ENCODE assay signal across 8 cellular contexts in genomic region chr11:1946812-1947480, GRCh38. TPM values are rescaled to one million over a fixed set of nuclear protein-coding genes. Genes with fewer than 3 reads are reported as not detected.
DNase-seq lines count a peak whose midpoint lies in the region; ATAC-seq and TF ChIP-seq lines count a peak whose summit lies in the region.

Gene MRPL23, plus strand, starts transcription at chr11:1947332. Its CDS starts 31 bp downstream, at chr11:1947363.

- no peak within 1 kb of the TSS for H3K4me2 ChIP-seq in HCT116 (ENCODE audit: low read length)
- no peak within 1 kb of the TSS for H3K4me2 ChIP-seq in hepatocyte

- H3K27ac Mint-ChIP-seq in stimulated activated naive CD8-positive, alpha-beta T cell treated with anti-CD3 and anti-CD28 coated beads, Interleukin-15, amount 100 ng/mL, for 72 hours = no peak within 1 kb of the TSS

- H3K9me3 ChIP-seq in HCT116 (ENCODE audit: control insufficient read depth in 1 of 2, insufficient read depth in 1 of 2, low read depth in 1 of 2, low read length in 2 of 2) = no peaks in the 10 kb centered on the region
- no peaks in the 10 kb centered on the region for H3K9me3 ChIP-seq in hepatocyte (ENCODE audit: low read depth)

- POLR2A ChIA-PET in HCT116 (lab: Charles Lee) = no interaction called here

- H2AFZ ChIP-seq in HCT116 (ENCODE audit: low read depth, low read length, poor library complexity, severe bottlenecking) = no peak within 1 kb of the TSS
- no peak within 1 kb of the TSS for H2AFZ ChIP-seq in hepatocyte

- CTCF ChIA-PET in HCT116 (lab: Charles Lee) = interaction anchor here (0.7 to 4.2 kb wide), 5 partner anchors 48 to 1240 kb away, joined by 3 to 43 read pairs (median 5); no protein-coding TSS in a partner anchor

- H3K36me3 ChIP-seq in HCT116 (ENCODE audit: control insufficient read depth in 1 of 2, insufficient read depth in 2 of 2, low read length in 2 of 2) = no peaks in the 10 kb centered on the region
- H3K36me3 ChIP-seq in hepatocyte (replicated peaks; ENCODE audit: insufficient read depth, low read depth) = no peaks in the 10 kb centered on the region

- peak; percentile 68 for ATAC-seq in HCT116
- ATAC-seq in activated T-cell treated with anti-CD3 and anti-CD28 coated beads, Interleukin-2, amount 50 U/mL, for 4 hours = peak; percentile 82 to 90
- ATAC-seq in stimulated activated naive CD8-positive, alpha-beta T cell treated with anti-CD3 and anti-CD28 coated beads, Interleukin-15, amount 100 ng/mL, for 72 hours = peak; percentile 87

- BruUV-seq in HCT116 (replicated peaks; lab: Mats Ljungman, UMichigan) = no TSS peak

- H3K27me3 ChIP-seq in HCT116 (ENCODE audit: insufficient read depth, low read length) (no peaks in the 10 kb centered on the region), hepatocyte (no peaks in the 10 kb centered on the region)

- no peaks in the 10 kb centered on the region for H3K9me3 Mint-ChIP-seq in activated T-cell treated with anti-CD3 and anti-CD28 coated beads, Interleukin-2, amount 50 U/mL, for 4 hours
- H3K9me3 Mint-ChIP-seq in stimulated activated naive CD8-positive, alpha-beta T cell treated with anti-CD3 and anti-CD28 coated beads, Interleukin-15, amount 100 ng/mL, for 72 hours = no peaks in the 10 kb centered on the region

- H3K79me2 ChIP-seq in HCT116 (ENCODE audit: insufficient read depth, low read length) (no peaks in the 10 kb centered on the region), hepatocyte (no peaks in the 10 kb centered on the region)

- H3K9me2 ChIP-seq in HCT116 (ENCODE audit: insufficient read depth) (no peaks in the 10 kb centered on the region), hepatocyte (replicated peaks; ENCODE audit: insufficient read depth) (no peaks in the 10 kb centered on the region)

- no peaks in the 10 kb centered on the region for H3K4me1 Mint-ChIP-seq in activated T-cell treated with anti-CD3 and anti-CD28 coated beads, Interleukin-2, amount 50 U/mL, for 4 hours (ENCODE audit: low read depth)
- no peaks in the 10 kb centered on the region for H3K4me1 Mint-ChIP-seq in stimulated activated naive CD8-positive, alpha-beta T cell treated with anti-CD3 and anti-CD28 coated beads, Interleukin-15, amount 100 ng/mL, for 72 hours

- DNase-seq in HCT116 (ENCODE audit: low read depth, low spot score) = no peak
- no peak for DNase-seq in activated T-cell treated with anti-CD3 and anti-CD28 coated beads, Interleukin-2, amount 50 U/mL, for 4 hours
- no peak for DNase-seq in hepatocyte (ENCODE audit: low spot score)
- DNase-seq in stimulated activated naive CD8-positive, alpha-beta T cell treated with anti-CD3 and anti-CD28 coated beads, Interleukin-15, amount 100 ng/mL, for 72 hours = peak in 1 of 2 donors; percentile 40
- no peak for DNase-seq in anterior cingulate cortex (lab: John Stamatoyannopoulos, UW)
- no peak for DNase-seq in SHP77 (lab: John Stamatoyannopoulos, UW)
- no peak for DNase-seq in activated CD4-positive, CD25-positive, alpha-beta regulatory T cell treated with anti-CD3 and anti-CD28 coated beads, Interleukin-2, amount 50 U/mL, for 72 hours
- DNase-seq in NCI-H2196 treated with DMSO at 0.1 percent for 48 hours (lab: John Stamatoyannopoulos, UW; ENCODE audit: unreplicated experiment) = no peak

- intact Hi-C loops in HCT116 (cut with micrococcal nuclease) = loop anchor here (10.0 kb wide), 1 partner anchor 52 kb away; the partner anchor contains the start of gene PRR33

- RAD21 ChIA-PET in HCT116 (lab: Charles Lee; ENCODE audit: low non-redundant PET in 1 of 2, low total read pairs in 2 of 2, uncharacterized antibody in 2 of 2, unreplicated experiment in 2 of 2) = interaction anchor here in 1 of 2 experiments (1.4 kb wide), 1 partner anchor 253 kb away, joined by 5 read pairs; no protein-coding TSS in a partner anchor

- no peak within 1 kb of the TSS for H3K9ac ChIP-seq in HCT116 (ENCODE audit: low read length)

- TF ChIP-seq RAD21 in HCT116 (IDR thresholded peaks at IDR 0.05; ENCODE audit: low read depth) = no peak

- H3K27ac ChIP-seq in HCT116 (ENCODE audit: low read depth, low read length) (no peak within 1 kb of the TSS), hepatocyte (no peak within 1 kb of the TSS)

- H3K4me1 ChIP-seq in HCT116 (ENCODE audit: control insufficient read depth in 1 of 2, insufficient read depth in 2 of 2, low read length in 2 of 2) = peaks cover 0 to 9% of the 10 kb centered on the region in 2 experiments; a peak in 1 of 4 replicates
- H3K4me1 ChIP-seq in hepatocyte (ENCODE audit: insufficient read depth) = peaks cover 5% of the 10 kb centered on the region

- H3K4me3 ChIP-seq in HCT116 (replicated peaks in 1 of 2; ENCODE audit: low read depth in 1 of 2, low read length in 2 of 2) (no peak within 1 kb of the TSS), hepatocyte (no peak within 1 kb of the TSS)

- no peak for TF ChIP-seq CTCF in HCT116 (IDR thresholded peaks at IDR 0.05 in 2 of 3, conservative IDR thresholded peaks at IDR 0.05 in 1 of 3; ENCODE audit: borderline replicate concordance in 1 of 3, insufficient read depth in 1 of 3, low read depth in 2 of 3, low read length in 2 of 3)
- no peak for TF ChIP-seq CTCF in hepatocyte (IDR thresholded peaks at IDR 0.05; ENCODE audit: poor library complexity)

- no CpG with 5 or more reads among the region's 85 CpGs for WGBS in hepatocyte (ENCODE audit: low lambda C conversion rate, missing lambda C conversion rate)

- H4K20me1 ChIP-seq in HCT116 (ENCODE audit: insufficient read depth) (no peaks in the 10 kb centered on the region), hepatocyte (ENCODE audit: insufficient read depth, poor library complexity, severe bottlenecking) (no peaks in the 10 kb centered on the region)

- no peak for TF ChIP-seq POLR2A in HCT116 (IDR thresholded peaks at IDR 0.05; ENCODE audit: borderline replicate concordance, extremely low read depth, insufficient read depth, insufficient read length)

- H3K27me3 Mint-ChIP-seq in activated T-cell treated with anti-CD3 and anti-CD28 coated beads, Interleukin-2, amount 50 U/mL, for 4 hours (ENCODE audit: low read depth) = no peaks in the 10 kb centered on the region
- no peaks in the 10 kb centered on the region for H3K27me3 Mint-ChIP-seq in stimulated activated naive CD8-positive, alpha-beta T cell treated with anti-CD3 and anti-CD28 coated beads, Interleukin-15, amount 100 ng/mL, for 72 hours

- no peaks in the 10 kb centered on the region for H3K36me3 Mint-ChIP-seq in activated T-cell treated with anti-CD3 and anti-CD28 coated beads, Interleukin-2, amount 50 U/mL, for 4 hours (ENCODE audit: insufficient read depth)

- H3K4me3 Mint-ChIP-seq in activated T-cell treated with anti-CD3 and anti-CD28 coated beads, Interleukin-2, amount 50 U/mL, for 4 hours = no peak within 1 kb of the TSS
- H3K4me3 Mint-ChIP-seq in stimulated activated naive CD8-positive, alpha-beta T cell treated with anti-CD3 and anti-CD28 coated beads, Interleukin-15, amount 100 ng/mL, for 72 hours = no peak within 1 kb of the TSS

TF ChIP-seq in HCT116, 20 proteins besides CTCF, POLR2A, EP300 and RAD21:
- TF ChIP-seq CEBPB (IDR thresholded peaks at IDR 0.05; ENCODE audit: low read depth) = no peak
- TF ChIP-seq ZFX (IDR thresholded peaks at IDR 0.05) = no peak
- TF ChIP-seq TCF7L2 (IDR thresholded peaks at IDR 0.05; ENCODE audit: borderline replicate concordance, extremely low read depth, insufficient read depth, insufficient read length) = no peak
- TF ChIP-seq FOSL1 (IDR thresholded peaks at IDR 0.05; ENCODE audit: low read depth) = no peak
- TF ChIP-seq ELF1 (IDR thresholded peaks at IDR 0.05; ENCODE audit: borderline replicate concordance, low read depth) = no peak
- no peak for TF ChIP-seq SIN3A (IDR thresholded peaks at IDR 0.05; ENCODE audit: low read depth)
- no peak for TF ChIP-seq ZNF274 (IDR thresholded peaks at IDR 0.05; ENCODE audit: low read depth, low read length)
- TF ChIP-seq ATF3 (IDR thresholded peaks at IDR 0.05) = no peak
- TF ChIP-seq SRF (IDR thresholded peaks at IDR 0.05; ENCODE audit: low read depth) = no peak
- no peak for TF ChIP-seq MAX (IDR thresholded peaks at IDR 0.05)
- TF ChIP-seq JUND (IDR thresholded peaks at IDR 0.05) = no peak

RNA-seq across cellular contexts. Expression of gene MRPL23, which starts in this region (rescaled TPM):
- total RNA-seq in HCT116 (2021; ENCODE audit: unreplicated experiment) (109 TPM), hepatocyte (54.0 and 75.2 TPM in 2 replicates)
- 120 and 124 TPM in 2 replicates for polyA plus RNA-seq in HCT116 (2012)
- total RNA-seq in activated T-cell treated with anti-CD3 and anti-CD28 coated beads, Interleukin-2, amount 50 U/mL, for 4 hours = 100 to 1,000 TPM; 100 to 220 (median 201) TPM
- 41.4 and 54.8 TPM in 2 replicates for polyA plus RNA-seq in hepatocyte
